In the genomic region with DNA sequence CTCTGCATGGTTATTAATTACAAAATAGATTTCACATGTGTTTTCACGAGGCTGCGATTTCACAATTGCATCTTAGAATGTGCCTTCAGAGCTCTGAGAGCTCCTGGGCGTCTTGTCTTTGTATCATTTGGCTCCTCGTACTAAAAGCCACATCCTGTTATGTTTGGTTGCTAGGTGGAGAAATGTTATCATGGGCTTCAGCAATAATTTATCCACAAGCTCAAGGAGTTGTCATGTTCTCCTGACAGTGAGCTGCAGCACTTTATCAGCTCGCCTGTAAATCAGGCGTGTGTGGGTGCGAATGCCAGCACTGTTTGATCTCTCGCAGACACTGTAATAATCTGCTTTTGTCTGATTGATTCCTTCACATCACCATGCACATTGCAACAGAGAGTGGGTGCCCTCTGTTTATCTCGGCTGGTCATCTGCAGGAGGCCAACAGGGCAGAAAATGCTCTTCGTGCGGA, we compare ENCODE assay signal across 8 cellular contexts.
DNase-seq lines count a peak whose midpoint lies in the region; ATAC-seq and TF ChIP-seq lines count a peak whose summit lies in the region.

No MANE protein-coding gene starts in this region.

- 0 out of 2 replicates have a peak, but pooled peaks cover 5% of the 10 kb centered on the region for H3K36me3 Mint-ChIP-seq in HFFc6 (ENCODE audit: low read depth)

- no peak for ATAC-seq in GM18498 (IDR thresholded peaks at IDR 0.05; ENCODE audit: unreplicated experiment)

- H3K27ac ChIP-seq in testis: no peak overlapping the region

- H3K9me3 ChIP-seq in testis: no peaks in the 10 kb centered on the region

- peaks cover 32% of the 10 kb centered on the region for H3K9me3 Mint-ChIP-seq in HFFc6

- no peaks in the 10 kb centered on the region for H3K4me1 Mint-ChIP-seq in HFFc6 (ENCODE audit: low read depth)

- intact Hi-C loops in testis (cut with DNase I; ENCODE audit: low total_unique reads): no loop called here

- H3K27ac Mint-ChIP-seq in HFFc6: no peak overlapping the region

- TF ChIP-seq CTCF in AG09309 (IDR thresholded peaks at IDR 0.05; ENCODE audit: control insufficient read depth, insufficient read depth, low read depth, low read length, missing control alignments) (no peak), testis (IDR thresholded peaks at IDR 0.05) (no peak), HFFc6 (IDR thresholded peaks at IDR 0.05) (no peak)

- no peak for TF ChIP-seq POLR2A in testis (IDR thresholded peaks at IDR 0.05)

- peak; percentile 32 for DNase-seq in AG09309 (ENCODE audit: low read depth)
- peak; percentile 70 for DNase-seq in RPMI7951 (ENCODE audit: low read depth)
- peak; percentile 47 for DNase-seq in activated effector memory CD4-positive, alpha-beta T cell treated with Interleukin-2 at 50 U/mL for 16 hours
- peak; percentile 20 for DNase-seq in myocyte (ENCODE audit: low read depth)
- no peak for DNase-seq in NCI-H1436 (lab: John Stamatoyannopoulos, UW)
- no peak for DNase-seq in testis
- no peak for DNase-seq in HFFc6

- H3K4me3 ChIP-seq in AG09309 (ENCODE audit: control insufficient read depth, low read depth, low read length) (no peak overlapping the region), testis (no peak overlapping the region)

- H3K27me3 Mint-ChIP-seq in HFFc6 (ENCODE audit: insufficient read depth): no peaks in the 10 kb centered on the region; the same call in 1 of the 2 replicates

- no peaks in the 10 kb centered on the region for H3K4me1 ChIP-seq in testis

- 47 to 67% methylated on average over 11 of the region's 11 CpGs for WGBS in testis, 2 donors

- H3K36me3 ChIP-seq in testis (ENCODE audit: low read depth, missing control alignments): no peaks in the 10 kb centered on the region

- no peaks in the 10 kb centered on the region for H3K27me3 ChIP-seq in testis

- H3K4me3 Mint-ChIP-seq in HFFc6: no peak overlapping the region

Comparison
In these comparisons a context has a peak if more than half of its experiments do, and no peak if none do; other contexts are left out.
1. DNase-seq: peak in AG09309 (single experiment), RPMI7951 (single experiment), activated effector memory CD4-positive, alpha-beta T cell treated with Interleukin-2 at 50 U/mL for 16 hours (single experiment) and myocyte (single experiment); none in NCI-H1436 (single experiment), testis (single experiment) and HFFc6 (single experiment).